33 cellular contexts compared by ENCODE assay signal in genomic region chr4:20019310-20020015, GRCh38.
A peak's percentile ranks its signal among the peaks of the same experiment; 100 is the strongest.
DNase-seq lines count a peak whose midpoint lies in the region; ATAC-seq and TF ChIP-seq lines count a peak whose summit lies in the region.
"Had no signal": no experiment of that assay in that cellular context is flagged by ENCODE, and none has a peak within 500 bp of the region (broad histone marks: within the 10 kb centered on the region; RNA-seq: fewer than 3 reads in every experiment).

No MANE protein-coding gene starts in this region.

- H4K5ac ChIP-seq in IMR-90 (ENCODE audit: low read depth, low read length): no peak overlapping the region

- DNase-seq in Daoy (ENCODE audit: low read depth) (peak; percentile 17), IMR-90 (peak; percentile 55), astrocyte of the spinal cord (ENCODE audit: low read depth, low spot score) (peak; percentile 28), iris pigment epithelial cell (ENCODE audit: low read depth) (peak; percentile 50), NCI-H1417 treated with DMSO at 0.1 percent for 48 hours (lab: John Stamatoyannopoulos, UW) (no peak), globus pallidus (ENCODE audit: low spot score) (no peak), DMS153 (lab: John Stamatoyannopoulos, UW) (no peak)
- no peak for DNase-seq in effector CD8-positive, alpha-beta T cell (lab: John Stamatoyannopoulos, UW)
- DNase-seq: activated CD4-positive, CD25-positive, alpha-beta regulatory T cell; activated gamma-delta T cell; activated naive CD8-positive, alpha-beta T cell treated with anti-CD3 and anti-CD28 coated beads for 36 hours; activated T-cell treated with anti-CD3 and anti-CD28 coated beads, Interleukin-2, amount 50 U/mL, for 4 hours; AML-193; CD4-positive, alpha-beta T cell; cerebellar nuclear complex; dermis blood vessel endothelial cell; DND-41; GOT3; HFFc6; immature natural killer cell; left ventricle myocardium inferior; mesenchymal stem cell; NCI-H1436; NCI-H2081 treated with DMSO at 0.1 percent for 48 hours; NCI-H82; pancreas; SJCRH30; small intestine; stimulated activated naive B cell treated with anti-CD40 and anti-IgM and Interleukin-4, amounts not matched to agents 10 μg/mL and 1 μg/mL and 100 μg/mL, for 72 hours; upper lobe of left lung had no signal

- POLR2A ChIA-PET in IMR-90 (lab: Charles Lee; ENCODE audit: unreplicated experiment): no interaction called here

- no TSS peak for BruUV-seq in IMR-90 (replicated peaks; lab: Mats Ljungman, UMichigan)

- dilution Hi-C loops in IMR-90 (cut with HindIII; ENCODE audit: low sequenced_read_pairs, unreplicated experiment): no loop called here

- no peak overlapping the region for H2AK5ac ChIP-seq in IMR-90 (ENCODE audit: low read depth, low read length)

- H4K8ac ChIP-seq in IMR-90 (ENCODE audit: low read depth in 2 of 2, low read length in 2 of 2): no peak overlapping the region

- no peaks in the 10 kb centered on the region for H3K79me1 ChIP-seq in IMR-90 (ENCODE audit: low read depth in 1 of 2, low read length in 2 of 2)

- H3K23ac ChIP-seq in IMR-90 (ENCODE audit: low read depth, low read length): no peak overlapping the region

- in situ Hi-C loops in IMR-90 (cut with MboI; ENCODE audit: low sequenced_read_pairs) (no loop called here), astrocyte of the spinal cord (cut with HindIII; ENCODE audit: low sequenced_read_pairs) (no loop called here)

- peaks cover 3% of the 10 kb centered on the region for H3K4me1 ChIP-seq in IMR-90 (ENCODE audit: control insufficient read depth, insufficient read depth, low read length)
- H3K4me1 ChIP-seq: A549, ascending aorta, left ventricle myocardium inferior, pancreas, right atrium auricular region, SJCRH30, upper lobe of left lung had no signal

- no peak overlapping the region for H3K9ac ChIP-seq in IMR-90 (ENCODE audit: low read depth, low read length)

- TF ChIP-seq CTCF in IMR-90 (conservative IDR thresholded peaks at IDR 0.05; ENCODE audit: low read depth, low read length): no peak
- TF ChIP-seq CTCF in astrocyte of the spinal cord (IDR thresholded peaks at IDR 0.05; ENCODE audit: low read depth, low read length): no peak

- H3K27ac ChIP-seq in IMR-90 (ENCODE audit: insufficient read depth, low read length): no peak overlapping the region
- H3K27ac ChIP-seq: A549, ascending aorta, left ventricle myocardium inferior, pancreas, right atrium auricular region, SJCRH30, upper lobe of left lung had no signal

- WGBS in IMR-90 (ENCODE audit: extremely low coverage in 2 of 2, insufficient read length in 1 of 2), 2 experiments: no CpG with 5 or more reads among the region's 4 CpGs

- no peak overlapping the region for H3K14ac ChIP-seq in IMR-90 (replicated peaks; ENCODE audit: low read depth, low read length)

- no peaks in the 10 kb centered on the region for H4K20me1 ChIP-seq in IMR-90 (ENCODE audit: insufficient read depth, low read length)

- H2AK9ac ChIP-seq in IMR-90 (replicated peaks; ENCODE audit: low read depth, low read length, poor library complexity): no peak overlapping the region

- no peak overlapping the region for H2BK5ac ChIP-seq in IMR-90 (ENCODE audit: low read depth, low read length, poor library complexity, severe bottlenecking)

- no peak overlapping the region for H2BK20ac ChIP-seq in IMR-90 (ENCODE audit: low read depth, low read length)

- CTCF ChIA-PET in IMR-90 (lab: Yijun Ruan, JAX): no interaction called here

- no peak overlapping the region for H2BK120ac ChIP-seq in IMR-90 (ENCODE audit: low read depth, low read length)

- H3K4me2 ChIP-seq in IMR-90 (ENCODE audit: low read depth, low read length): no peak overlapping the region
- H3K4me2 ChIP-seq: A549 had no signal

- no peaks in the 10 kb centered on the region for H3K9me3 ChIP-seq in IMR-90 (ENCODE audit: control insufficient read depth, insufficient read depth, low read length)
- H3K9me3 ChIP-seq: A549, ascending aorta, pancreas, right atrium auricular region, SJCRH30, upper lobe of left lung had no signal

- H2AFZ ChIP-seq in IMR-90 (replicated peaks; ENCODE audit: low read length, poor library complexity): no peak overlapping the region

- H4K91ac ChIP-seq in IMR-90 (ENCODE audit: insufficient read depth, low read depth, low read length): no peak overlapping the region

- peaks cover 3% of the 10 kb centered on the region; the same call in 1 of the 2 replicates for H3K9me1 ChIP-seq in IMR-90 (ENCODE audit: insufficient read depth, low read length)

- H3K4me3 ChIP-seq in IMR-90 (ENCODE audit: insufficient read depth, low read depth, low read length) (no peak overlapping the region), astrocyte of the spinal cord (ENCODE audit: low read depth, low read length) (no peak overlapping the region)
- H3K4me3 ChIP-seq: A549, ascending aorta, left ventricle myocardium inferior, pancreas, right atrium auricular region, SJCRH30, upper lobe of left lung had no signal

- no peaks in the 10 kb centered on the region for H3K36me3 ChIP-seq in IMR-90 (ENCODE audit: control insufficient read depth, insufficient read depth, low read length)
- H3K36me3 ChIP-seq: ascending aorta, left ventricle myocardium inferior, pancreas, right atrium auricular region, SJCRH30, upper lobe of left lung had no signal

- peak; percentile 52; the same call in 1 of the 2 replicates for ATAC-seq in IMR-90 (ENCODE audit: low read depth)
- ATAC-seq: A549; activated T-cell treated with anti-CD3 and anti-CD28 coated beads, Interleukin-2, amount 50 U/mL, for 4 hours; pancreas; stimulated activated naive B cell treated with anti-CD40 and anti-IgM and Interleukin-4, amounts not matched to agents 10 μg/mL and 1 μg/mL and 100 μg/mL, for 72 hours had no signal

- H3K4ac ChIP-seq in IMR-90 (ENCODE audit: low read depth, low read length): no peak overlapping the region

- intact Hi-C loops in IMR-90 (cut with micrococcal nuclease): no loop called here

- no peak overlapping the region for H2BK15ac ChIP-seq in IMR-90 (ENCODE audit: low read depth, low read length)

- no peak overlapping the region for H3K56ac ChIP-seq in IMR-90 (ENCODE audit: extremely low read depth, insufficient read depth, low read length)

- no peak for TF ChIP-seq POLR2A in IMR-90 (IDR thresholded peaks at IDR 0.05; ENCODE audit: low read depth, low read length)

- H3K18ac ChIP-seq in IMR-90 (ENCODE audit: low read depth, low read length): no peak overlapping the region

- TF ChIP-seq RAD21 in IMR-90 (IDR thresholded peaks at IDR 0.05; ENCODE audit: low read length): no peak

- H3K27me3 ChIP-seq in IMR-90 (ENCODE audit: control insufficient read depth, insufficient read depth, low read length): no peaks in the 10 kb centered on the region
- H3K27me3 ChIP-seq: ascending aorta, pancreas, right atrium auricular region, SJCRH30, upper lobe of left lung had no signal

TF ChIP-seq in IMR-90, 13 proteins besides CTCF, POLR2A, EP300 and RAD21:
- TF ChIP-seq RFX5 (IDR thresholded peaks at IDR 0.05; ENCODE audit: low read depth, low read length) (no peak), MXI1 (IDR thresholded peaks at IDR 0.05; ENCODE audit: borderline replicate concordance, low read depth, low read length) (no peak), RCOR1 (IDR thresholded peaks at IDR 0.05; ENCODE audit: insufficient replicate concordance, low read length) (no peak), USF2 (IDR thresholded peaks at IDR 0.05; ENCODE audit: low read depth, low read length) (no peak)

Comparison
In these comparisons a context has a peak if more than half of its experiments do, and no peak if none do; other contexts are left out.
1. DNase-seq: peak in Daoy (single experiment), IMR-90 (single experiment), astrocyte of the spinal cord (single experiment) and iris pigment epithelial cell (single experiment); none in effector CD8-positive, alpha-beta T cell (single experiment), NCI-H1417 treated with DMSO at 0.1 percent for 48 hours (single experiment), globus pallidus (single experiment) and DMS153 (single experiment).